In the genomic region with DNA sequence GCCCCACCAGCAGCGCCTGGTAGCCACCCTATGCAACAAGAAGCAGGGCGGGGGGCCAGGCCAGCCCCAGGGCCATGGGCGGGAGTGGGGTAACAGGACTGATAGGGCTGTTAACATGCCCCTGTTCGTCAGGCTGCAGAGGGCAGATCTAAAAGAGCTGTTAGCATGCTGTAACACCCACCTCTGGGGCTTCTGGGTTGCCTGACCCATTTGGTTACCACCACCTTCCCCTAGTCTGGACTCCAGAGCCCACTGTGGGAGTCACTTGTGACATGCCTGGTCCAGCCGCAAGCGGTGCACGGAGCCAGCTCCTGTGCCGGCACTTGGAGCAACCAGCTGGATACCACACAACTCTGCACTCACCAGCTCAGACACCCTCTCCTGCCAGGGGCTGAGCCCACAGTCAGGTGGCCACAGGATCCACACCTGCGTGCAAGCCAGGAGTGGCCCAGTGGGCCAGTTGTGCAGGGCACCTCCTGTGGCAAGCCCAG, we compare ENCODE assay signal across 14 cellular contexts. TPM values are rescaled to one million over a fixed set of nuclear protein-coding genes. Genes with fewer than 3 reads are reported as not detected.
DNase-seq lines count a peak whose midpoint lies in the region; ATAC-seq, FAIRE-seq and TF ChIP-seq lines count a peak whose summit lies in the region.
"Had no signal": no experiment of that assay in that cellular context is flagged by ENCODE, and none has a peak within 500 bp of the region (broad histone marks: within the 10 kb centered on the region; RNA-seq: fewer than 3 reads in every experiment).

No MANE protein-coding gene starts in this region.

- H3K36me3 ChIP-seq in breast epithelium (no peaks in the 10 kb centered on the region), kidney (ENCODE audit: control insufficient read depth in 1 of 2, insufficient read depth in 2 of 2, low read length in 2 of 2) (peaks cover 0 to 2% of the 10 kb centered on the region in 2 donors)
- H3K36me3 ChIP-seq: prostate gland, thyroid gland had no signal

- intact Hi-C loops in MCF 10A (cut with micrococcal nuclease): loop anchor here (2.0 to 5.0 kb wide), 2 partner anchors 269 to 459 kb away; a partner anchor contains a TSS
- intact Hi-C loops in breast epithelium (cut with DNase I; ENCODE audit: low total_unique reads): no loop called here
- intact Hi-C loops in activated B cell treated with CpG ODN at 0.5 μM for 24 hours (cut with micrococcal nuclease): loop anchor here (5.0 kb wide), 1 partner anchor 1126 kb away; a partner anchor contains a TSS
- intact Hi-C loops in kidney (cut with DNase I): no loop called here

- H3K4me1 ChIP-seq in breast epithelium: peaks cover 0 to 3% of the 10 kb centered on the region in 2 donors
- peaks cover 2 to 5% of the 10 kb centered on the region in 2 donors for H3K4me1 ChIP-seq in kidney (ENCODE audit: control insufficient read depth in 1 of 2, insufficient read depth in 1 of 2, low read depth in 1 of 2, low read length in 2 of 2)
- H3K4me1 ChIP-seq: prostate gland had no signal

- CTCF ChIA-PET in MCF 10A (lab: Yijun Ruan, JAX) (interaction anchor here (0.9 to 6.1 kb wide), 4 partner anchors 9 to 502 kb away, joined by 3 to 43 read pairs (median 4); a partner anchor contains a TSS), activated B cell treated with CpG ODN at 0.5 μM for 24 hours (lab: Charles Lee) (no interaction called here)

- no peaks in the 10 kb centered on the region for H3K27me3 ChIP-seq in breast epithelium
- H3K27me3 ChIP-seq: heart right ventricle, thyroid gland had no signal

- H3K4me1 Mint-ChIP-seq in MCF 10A (ENCODE audit: insufficient read depth, unreplicated experiment) (peaks cover 17% of the 10 kb centered on the region), activated B cell treated with CpG ODN at 0.5 μM for 24 hours (peaks cover 22% of the 10 kb centered on the region), type B pancreatic cell (ENCODE audit: unreplicated experiment) (peaks cover 23% of the 10 kb centered on the region)

- H3K27ac Mint-ChIP-seq in MCF 10A (ENCODE audit: low read depth, unreplicated experiment): peak overlapping the region; percentile 37
- H3K27ac Mint-ChIP-seq in activated B cell treated with CpG ODN at 0.5 μM for 24 hours: peak overlapping the region; percentile 41
- H3K27ac Mint-ChIP-seq in type B pancreatic cell: peak overlapping the region; percentile 97

- H3K9me3 ChIP-seq in breast epithelium (no peaks in the 10 kb centered on the region), kidney (ENCODE audit: control insufficient read depth in 1 of 2, low read length in 2 of 2) (no peaks in the 10 kb centered on the region)
- H3K9me3 ChIP-seq: prostate gland, thyroid gland had no signal

- no peaks in the 10 kb centered on the region for H3K9me3 Mint-ChIP-seq in MCF 10A (ENCODE audit: unreplicated experiment)
- peaks cover 5% of the 10 kb centered on the region for H3K9me3 Mint-ChIP-seq in activated B cell treated with CpG ODN at 0.5 μM for 24 hours
- no peaks in the 10 kb centered on the region for H3K9me3 Mint-ChIP-seq in type B pancreatic cell

- FAIRE-seq in kidney (lab: Jason Lieb, UNC): no peak
- FAIRE-seq: endometrium had no signal

- ATAC-seq in activated B cell treated with CpG ODN at 0.5 μM for 24 hours (ENCODE audit: low read depth): no peak
- ATAC-seq: heart right ventricle had no signal

- H3K4me3 ChIP-seq in breast epithelium (no peak overlapping the region), kidney (ENCODE audit: low read length in 2 of 2) (no peak overlapping the region), foreskin fibroblast (ENCODE audit: low read depth in 1 of 2, low read length in 2 of 2) (no peak overlapping the region)
- H3K4me3 ChIP-seq: heart right ventricle, prostate gland, thyroid gland had no signal

- H3K36me3 Mint-ChIP-seq in MCF 10A (ENCODE audit: insufficient read depth, unreplicated experiment) (peaks cover 14% of the 10 kb centered on the region), activated B cell treated with CpG ODN at 0.5 μM for 24 hours (ENCODE audit: low read depth) (peaks cover 11% of the 10 kb centered on the region), type B pancreatic cell (peaks cover 14% of the 10 kb centered on the region)

- no peak for TF ChIP-seq CTCF in MCF 10A (IDR thresholded peaks at IDR 0.05; ENCODE audit: unreplicated experiment)
- TF ChIP-seq CTCF in breast epithelium (IDR thresholded peaks at IDR 0.05): no peak
- TF ChIP-seq CTCF in activated B cell treated with CpG ODN at 0.5 μM for 24 hours (IDR thresholded peaks at IDR 0.05): no peak
- TF ChIP-seq CTCF in kidney (IDR thresholded peaks at IDR 0.05; ENCODE audit: borderline replicate concordance, extremely low read depth, insufficient read depth): no peak
- TF ChIP-seq CTCF in type B pancreatic cell (conservative IDR thresholded peaks at IDR 0.05): no peak
- TF ChIP-seq CTCF in foreskin fibroblast (IDR thresholded peaks at IDR 0.05; ENCODE audit: low read depth, low read length): no peak

- H3K4me3 Mint-ChIP-seq in MCF 10A (ENCODE audit: unreplicated experiment): peak overlapping the region; percentile 98
- no peak overlapping the region for H3K4me3 Mint-ChIP-seq in activated B cell treated with CpG ODN at 0.5 μM for 24 hours
- H3K4me3 Mint-ChIP-seq in type B pancreatic cell: peak overlapping the region; percentile 95

- TF ChIP-seq POLR2A in breast epithelium (IDR thresholded peaks at IDR 0.05): no peak

- BruUV-seq in MCF 10A (replicated peaks; lab: Mats Ljungman, UMichigan): no TSS peak

- POLR2A ChIA-PET in MCF 10A (lab: Yijun Ruan, JAX) (interaction anchor here (0.6 to 6.2 kb wide), 13 partner anchors 10 to 502 kb away, joined by 3 to 108 read pairs (median 16); a partner anchor contains a TSS), activated B cell treated with CpG ODN at 0.5 μM for 24 hours (lab: Charles Lee) (interaction anchor here (1.0 to 1.2 kb wide), 2 partner anchors 19 to 503 kb away, joined by 4 read pairs; a partner anchor contains a TSS)

- H3K27ac ChIP-seq in breast epithelium: no peak overlapping the region
- no peak overlapping the region for H3K27ac ChIP-seq in kidney (ENCODE audit: low read depth in 2 of 2, low read length in 2 of 2)
- H3K27ac ChIP-seq: heart right ventricle, thyroid gland had no signal

- DNase-seq in MCF 10A (ENCODE audit: unreplicated experiment) (no peak), breast epithelium (ENCODE audit: low spot score in 2 of 2) (no peak), activated B cell treated with CpG ODN at 0.5 μM for 24 hours (no peak), kidney (peak; percentile 73), type B pancreatic cell (ENCODE audit: extremely low spot score, unreplicated experiment) (no peak), foreskin fibroblast (no peak), LoVo (ENCODE audit: low spot score) (no peak)
- no peak for DNase-seq in central memory CD4-positive, alpha-beta T cell
- DNase-seq: GDM1, NCI-H2081 treated with DMSO at 0.1 percent for 48 hours, thyroid gland had no signal

- no peaks in the 10 kb centered on the region for H3K27me3 Mint-ChIP-seq in MCF 10A (ENCODE audit: insufficient read depth, unreplicated experiment)
- H3K27me3 Mint-ChIP-seq in activated B cell treated with CpG ODN at 0.5 μM for 24 hours: no peaks in the 10 kb centered on the region
- H3K27me3 Mint-ChIP-seq in type B pancreatic cell: no peaks in the 10 kb centered on the region

- no peak overlapping the region for H3K9ac ChIP-seq in kidney (ENCODE audit: low read length in 2 of 2)

RNA-seq across cellular contexts. Expression of a gene that starts 2.1 kb away (rescaled TPM):
- total RNA-seq in MCF 10A (2022): 28.4 and 55.1 TPM in 2 replicates
- 10 to 100 TPM; 21.4 to 26.9 (median 22.9) TPM for total RNA-seq in breast epithelium
- 16.5 and 22.9 TPM in 2 replicates for total RNA-seq in activated B cell treated with CpG ODN at 0.5 μM for 24 hours
- 14.9 TPM for total RNA-seq in kidney
- 10.8 TPM for polyA plus RNA-seq in kidney (ENCODE audit: insufficient read depth, low read depth, low replicate concordance)
- total RNA-seq in type B pancreatic cell (ENCODE audit: low replicate concordance): 26.5 and 30.4 TPM in 2 replicates

RNA-seq across cellular contexts. Expression of a gene that starts 2.3 kb away (rescaled TPM):
- total RNA-seq in MCF 10A (2022): 20.8 and 21.3 TPM in 2 replicates
- 10 to 100 TPM; 13.3 to 30.6 (median 24.6) TPM for total RNA-seq in breast epithelium
- 23.1 and 23.5 TPM in 2 replicates for total RNA-seq in activated B cell treated with CpG ODN at 0.5 μM for 24 hours
- total RNA-seq in kidney: 18.5 TPM
- polyA plus RNA-seq in kidney (ENCODE audit: insufficient read depth, low read depth, low replicate concordance): 4.9 TPM
- 12.9 and 26.4 TPM in 2 replicates for total RNA-seq in type B pancreatic cell (ENCODE audit: low replicate concordance)

Comparison
In these comparisons a context has a peak if more than half of its experiments do, and no peak if none do; other contexts are left out.
1. intact Hi-C loops: an anchor here in MCF 10A (2.0 to 5.0 kb wide) and activated B cell treated with CpG ODN at 0.5 μM for 24 hours (5.0 kb wide); none called in breast epithelium and kidney.
2. H3K27ac Mint-ChIP-seq: peak in every context shown above with its lines; median percentile 97 in type B pancreatic cell; 41 in activated B cell treated with CpG ODN at 0.5 μM for 24 hours; 37 in MCF 10A.